ENCODE assay signal across 8 cellular contexts in the genomic region with DNA sequence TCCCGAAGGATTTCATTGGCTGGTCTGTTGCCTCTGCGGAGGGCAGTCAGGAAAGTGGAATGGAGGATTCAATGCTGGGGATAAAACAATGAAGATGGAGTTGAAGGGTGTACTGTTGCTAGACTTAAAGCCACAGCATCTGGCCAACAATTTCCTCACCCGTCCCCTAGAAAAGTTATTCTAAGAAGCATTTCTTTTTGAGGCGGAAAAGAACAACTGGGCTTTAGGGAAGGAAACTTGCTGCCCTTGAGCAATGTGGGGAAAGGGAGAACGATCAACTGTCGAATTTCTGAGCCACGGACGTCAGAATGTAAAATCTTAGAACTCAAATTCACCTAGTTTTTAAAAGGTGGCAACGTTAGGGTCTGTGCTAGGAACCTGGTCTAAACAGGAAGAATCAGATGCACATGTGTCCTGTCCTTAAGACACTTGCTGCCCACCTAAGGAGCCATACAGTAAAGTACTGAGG. TPM values are rescaled to one million over a fixed set of nuclear protein-coding genes. Genes with fewer than 3 reads are reported as not detected.
DNase-seq lines count a peak whose midpoint lies in the region; ATAC-seq and TF ChIP-seq lines count a peak whose summit lies in the region.

No MANE protein-coding gene starts in this region.

- intact Hi-C loops in activated CD4-positive, alpha-beta T cell treated with anti-CD3 and anti-CD28 coated beads, Interleukin-2, amount 10 ng/mL, durations not matched to agents 24 days and 14 days (cut with micrococcal nuclease) = loop anchor here (2.0 to 10.0 kb wide), 6 partner anchors 297 to 1673 kb away; a partner anchor contains a TSS

- H3K27ac Mint-ChIP-seq in activated CD4-positive, alpha-beta T cell treated with anti-CD3 and anti-CD28 coated beads, Interleukin-2, amount 10 ng/mL, durations not matched to agents 24 days and 14 days = peak overlapping the region; percentile 93
- peak overlapping the region; percentile 95 for H3K27ac Mint-ChIP-seq in T-helper 17 cell

- peaks cover 4% of the 10 kb centered on the region for H3K27me3 Mint-ChIP-seq in activated CD4-positive, alpha-beta T cell treated with anti-CD3 and anti-CD28 coated beads, Interleukin-2, amount 10 ng/mL, durations not matched to agents 24 days and 14 days
- H3K27me3 Mint-ChIP-seq in T-helper 17 cell = no peaks in the 10 kb centered on the region

- H3K4me1 Mint-ChIP-seq in activated CD4-positive, alpha-beta T cell treated with anti-CD3 and anti-CD28 coated beads, Interleukin-2, amount 10 ng/mL, durations not matched to agents 24 days and 14 days = peaks cover 19% of the 10 kb centered on the region
- H3K4me1 Mint-ChIP-seq in T-helper 17 cell = peaks cover 20% of the 10 kb centered on the region

- H3K4me3 ChIP-seq in gastroesophageal sphincter (peak overlapping the region; percentile 70 to 84), skeletal muscle satellite cell (ENCODE audit: low read length) (peak overlapping the region; percentile 87)

- TF ChIP-seq EP300 in gastroesophageal sphincter (IDR thresholded peaks at IDR 0.05) = no peak

- ATAC-seq in T-helper 17 cell (no peak), gastroesophageal sphincter (no peak)

- no peak for DNase-seq in activated CD4-positive, alpha-beta T cell treated with anti-CD3 and anti-CD28 coated beads, Interleukin-2, amount 10 ng/mL, durations not matched to agents 24 days and 14 days
- DNase-seq in activated CD4-positive, alpha-beta T cell treated with anti-CD3 and anti-CD28 coated beads, Interleukin-2, amount 50 U/mL, for 48 hours = no peak
- DNase-seq in T-helper 17 cell (no peak), DMS53 treated with DMSO at 0.1 percent for 48 hours (lab: John Stamatoyannopoulos, UW; ENCODE audit: unreplicated experiment) (no peak), AG20443 (ENCODE audit: low spot score) (no peak), SK-N-DZ (ENCODE audit: low spot score) (no peak)

- H3K9ac ChIP-seq in skeletal muscle satellite cell (ENCODE audit: low read depth, low read length) = peak overlapping the region; percentile 96

- WGBS in gastroesophageal sphincter (ENCODE audit: low coverage in 1 of 2), 2 donors = 0 to 2% methylated on average over 8 to 9 of the region's 9 CpGs

- no peak for TF ChIP-seq CTCF in gastroesophageal sphincter (IDR thresholded peaks at IDR 0.05)

- H3K4me2 ChIP-seq in skeletal muscle satellite cell (ENCODE audit: low read length) = peak overlapping the region; percentile 87

- H3K4me3 Mint-ChIP-seq in activated CD4-positive, alpha-beta T cell treated with anti-CD3 and anti-CD28 coated beads, Interleukin-2, amount 10 ng/mL, durations not matched to agents 24 days and 14 days = peak overlapping the region; percentile 91
- H3K4me3 Mint-ChIP-seq in T-helper 17 cell = peak overlapping the region; percentile 77

- peaks cover 0 to 20% of the 10 kb centered on the region in 2 donors for H3K36me3 ChIP-seq in gastroesophageal sphincter
- peaks cover 6% of the 10 kb centered on the region for H3K36me3 ChIP-seq in skeletal muscle satellite cell (ENCODE audit: insufficient read depth, low read length)

- H3K4me1 ChIP-seq in gastroesophageal sphincter = peaks cover 0 to 18% (median 6%) of the 10 kb centered on the region in 3 donors
- peaks cover 3% of the 10 kb centered on the region for H3K4me1 ChIP-seq in skeletal muscle satellite cell (ENCODE audit: control insufficient read depth, insufficient read depth, low read length)

- peak in 1 of 2 donors; percentile 62 for TF ChIP-seq POLR2A in gastroesophageal sphincter (IDR thresholded peaks at IDR 0.05)

- H3K9me3 ChIP-seq in T-helper 17 cell (ENCODE audit: control insufficient read depth, low read length, poor library complexity, severe bottlenecking) (no peaks in the 10 kb centered on the region), gastroesophageal sphincter (peaks cover 0 to 5% (median 0%) of the 10 kb centered on the region in 3 donors), skeletal muscle satellite cell (replicated peaks; ENCODE audit: low read length) (no peaks in the 10 kb centered on the region)

- peak overlapping the region; percentile 96 to 100 (median 100) for H3K27ac ChIP-seq in gastroesophageal sphincter

- peaks cover 9% of the 10 kb centered on the region for H3K9me3 Mint-ChIP-seq in activated CD4-positive, alpha-beta T cell treated with anti-CD3 and anti-CD28 coated beads, Interleukin-2, amount 10 ng/mL, durations not matched to agents 24 days and 14 days

- H3K27me3 ChIP-seq in gastroesophageal sphincter = no peaks in the 10 kb centered on the region
- H3K27me3 ChIP-seq in skeletal muscle satellite cell (ENCODE audit: control insufficient read depth, insufficient read depth, low read length) = no peaks in the 10 kb centered on the region

- H3K36me3 Mint-ChIP-seq in activated CD4-positive, alpha-beta T cell treated with anti-CD3 and anti-CD28 coated beads, Interleukin-2, amount 10 ng/mL, durations not matched to agents 24 days and 14 days (ENCODE audit: low read depth) = peaks cover 15% of the 10 kb centered on the region
- peaks cover 1% of the 10 kb centered on the region for H3K36me3 Mint-ChIP-seq in T-helper 17 cell (ENCODE audit: low read depth)

RNA-seq across cellular contexts. Expression of a gene that starts 0.7 kb away (rescaled TPM):
- 5.1 and 7.5 TPM in 2 replicates for total RNA-seq in activated CD4-positive, alpha-beta T cell treated with anti-CD3 and anti-CD28 coated beads, Interleukin-2, amount 10 ng/mL, durations not matched to agents 24 days and 14 days
- total RNA-seq in T-helper 17 cell (1 to 10 TPM; 3.6 to 6.3 TPM), gastroesophageal sphincter (10 to 100 TPM; 16.6 to 18.2 (median 17.3) TPM)
- 8.7 and 9.9 TPM in 2 replicates for total RNA-seq in skeletal muscle satellite cell (2012; rRNA removed)
- polyA plus RNA-seq in SK-N-DZ (2014; cell fraction: cytosol; rRNA removed) = 31.5 and 40.3 TPM in 2 replicates
- polyA plus RNA-seq in SK-N-DZ (2014; cell fraction: nucleus; rRNA removed) = 16.0 and 22.3 TPM in 2 replicates

RNA-seq across cellular contexts. Expression of a gene that starts 17.9 kb away (rescaled TPM):
- 164 and 172 TPM in 2 replicates for total RNA-seq in activated CD4-positive, alpha-beta T cell treated with anti-CD3 and anti-CD28 coated beads, Interleukin-2, amount 10 ng/mL, durations not matched to agents 24 days and 14 days
- total RNA-seq in T-helper 17 cell (100 to 1,000 TPM; 187 to 190 TPM), gastroesophageal sphincter (100 to 1,000 TPM in 1 of 4 donors, 10 to 100 TPM in 3; 61.5 to 106 (median 72.6) TPM)
- 38.4 and 40.6 TPM in 2 replicates for total RNA-seq in skeletal muscle satellite cell (2012; rRNA removed)
- polyA plus RNA-seq in SK-N-DZ (2014; cell fraction: cytosol; rRNA removed) = 86.8 and 90.6 TPM in 2 replicates
- 64.5 and 85.4 TPM in 2 replicates for polyA plus RNA-seq in SK-N-DZ (2014; cell fraction: nucleus; rRNA removed)
